ENCODE assay signal across 30 cellular contexts in genomic region chr4:25169446-25169845, GRCh38.
"Had no signal": no experiment of that assay in that cellular context is flagged by ENCODE, and none has a peak within 500 bp of the region (broad histone marks: within the 10 kb centered on the region; RNA-seq: fewer than 3 reads in every experiment).

No MANE protein-coding gene starts in this region.

- H3K36me3 ChIP-seq: left lung, lower lobe of right lung, neural progenitor cell, right lobe of liver, thyroid gland, transverse colon, vagina had no signal

- H3K9me3 Mint-ChIP-seq: immature natural killer cell; naive B cell; natural killer cell; nephron progenitor cell; neural progenitor cell; stimulated activated naive B cell treated with anti-CD40 and anti-IgM and Interleukin-4, amounts not matched to agents 10 μg/mL and 1 μg/mL and 100 μg/mL, for 72 hours had no signal

- ATAC-seq: left colon; left lung; lower lobe of right lung; natural killer cell; psoas muscle; right lobe of liver; stimulated activated naive B cell treated with anti-CD40 and anti-IgM and Interleukin-4, amounts not matched to agents 10 μg/mL and 1 μg/mL and 100 μg/mL, for 72 hours; stimulated activated naive CD8-positive, alpha-beta T cell treated with anti-CD3 and anti-CD28 coated beads, Interleukin-15, Interleukin-2, amounts not matched to agents 100 U/mL and 50 U/mL, for 24 hours had no signal

- H3K4me3 ChIP-seq: left lung, lower lobe of right lung, neural progenitor cell, psoas muscle, right lobe of liver, skin epidermis, stomach, testis, thyroid gland, transverse colon, upper lobe of left lung, vagina had no signal

- H3K27ac Mint-ChIP-seq: immature natural killer cell; mesothelial cell of epicardium; natural killer cell; nephron progenitor cell; neural progenitor cell; stimulated activated naive B cell treated with anti-CD40 and anti-IgM and Interleukin-4, amounts not matched to agents 10 μg/mL and 1 μg/mL and 100 μg/mL, for 72 hours had no signal

- DNase-seq: hypothalamus; immature natural killer cell; kidney; left colon; left lung; lower lobe of right lung; mesendoderm; naive B cell; natural killer cell; nephron progenitor cell; occipital lobe; psoas muscle; right lobe of liver; stimulated activated CD4-positive, alpha-beta T cell treated with anti-CD3 and anti-CD28 coated beads, Interleukin-12 subunit alpha, Interleukin-12 subunit beta, amount 100 ng/mL, for 4 hours; stimulated activated CD4-positive, alpha-beta T cell treated with anti-CD3 and anti-CD28 coated beads, Interleukin-15, amount 100 ng/mL, for 24 hours; stimulated activated CD4-positive, alpha-beta T cell treated with anti-CD3 and anti-CD28 coated beads, Interleukin-2, amount 100 ng/mL, for 24 hours; stimulated activated CD4-positive, alpha-beta T cell treated with anti-CD3 and anti-CD28 coated beads, Interleukin-4, amount 100 ng/mL, for 1 hour; stimulated activated naive B cell treated with anti-CD40 and anti-IgM and Interleukin-4, amounts not matched to agents 10 μg/mL and 1 μg/mL and 100 μg/mL, for 72 hours; stimulated activated naive CD8-positive, alpha-beta T cell treated with anti-CD3 and anti-CD28 coated beads, Interleukin-15, Interleukin-2, amounts not matched to agents 100 U/mL and 50 U/mL, for 24 hours; stomach; testis; thyroid gland; transverse colon; upper lobe of left lung had no signal

- H3K27me3 ChIP-seq: left lung, neural progenitor cell, neutrophil, right lobe of liver, stomach, testis, thyroid gland, transverse colon, upper lobe of left lung, vagina had no signal

- H3K27ac ChIP-seq: left lung, lower lobe of right lung, neural progenitor cell, neutrophil, parathyroid adenoma, psoas muscle, right lobe of liver, skin epidermis, stomach, testis, thyroid gland, transverse colon, upper lobe of left lung, vagina had no signal
